ENCODE assay signal across 8 cellular contexts in the genomic region with DNA sequence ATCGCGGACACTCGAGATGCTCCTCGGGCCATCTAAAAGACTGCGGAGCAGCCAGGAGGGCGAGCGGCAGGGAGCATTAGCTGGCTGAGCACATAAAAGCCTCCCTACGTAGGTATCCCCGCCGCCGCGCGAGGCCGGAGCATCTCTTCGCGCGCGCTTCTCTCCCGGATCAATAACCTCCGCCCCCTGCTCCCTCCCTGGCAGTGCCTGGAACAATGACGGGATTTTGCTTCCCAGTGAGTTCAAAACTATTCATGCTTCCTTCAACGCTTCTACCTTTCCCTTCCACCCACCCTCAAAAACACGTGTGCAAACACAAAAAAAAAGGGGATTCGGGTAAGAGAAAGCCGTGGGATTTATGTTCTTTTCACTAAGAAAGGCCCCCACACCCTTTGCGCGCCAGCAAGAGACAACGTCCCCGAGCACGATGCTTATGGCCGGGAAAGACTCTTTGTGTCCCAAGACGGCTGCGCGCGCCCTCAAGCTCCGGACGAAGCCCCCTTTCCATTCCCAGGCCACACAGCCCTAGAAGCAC. TPM values are rescaled to one million over a fixed set of nuclear protein-coding genes. Genes with fewer than 3 reads are reported as not detected.
DNase-seq lines count a peak whose midpoint lies in the region; ATAC-seq, FAIRE-seq and TF ChIP-seq lines count a peak whose summit lies in the region.

No MANE protein-coding gene starts in this region.

- H3K4me3 Mint-ChIP-seq in CD14-positive monocyte: peak overlapping the region; percentile 83 to 93
- peak overlapping the region; percentile 94 for H3K4me3 Mint-ChIP-seq in activated naive CD8-positive, alpha-beta T cell treated with anti-CD3 and anti-CD28 coated beads, Interleukin-2, amount 10 ng/mL, durations not matched to agents 7 days and 5 days
- H3K4me3 Mint-ChIP-seq in progenitor cell of endocrine pancreas (ENCODE audit: low read depth): peak overlapping the region; percentile 95

- peaks cover 23% of the 10 kb centered on the region for H3K27me3 ChIP-seq in left ventricle myocardium inferior (ENCODE audit: low read depth)

- intact Hi-C loops in CD14-positive monocyte (cut with micrococcal nuclease) (loop anchor here in 1 of 2 donors (10.0 kb wide), 1 partner anchor 68 kb away; no protein-coding TSS in a partner anchor), left ventricle myocardium inferior (cut with micrococcal nuclease) (no loop called here)

- DNase-seq in CD14-positive monocyte (ENCODE audit: low spot score) (no peak), RKO (ENCODE audit: low spot score) (peak; percentile 70), left ventricle myocardium inferior (peak; percentile 18), progenitor cell of endocrine pancreas (ENCODE audit: low spot score, unreplicated experiment) (peak; percentile 65), D721Med (ENCODE audit: insufficient read length, low spot score) (no peak)
- peak; percentile 57 for DNase-seq in activated naive CD8-positive, alpha-beta T cell treated with anti-CD3 and anti-CD28 coated beads, Interleukin-2, amount 10 ng/mL, durations not matched to agents 7 days and 5 days

- no peak overlapping the region for H3K27ac ChIP-seq in left ventricle myocardium inferior (replicated peaks)

- H3K4me1 Mint-ChIP-seq in CD14-positive monocyte: peaks cover 17% of the 10 kb centered on the region
- peaks cover 23% of the 10 kb centered on the region for H3K4me1 Mint-ChIP-seq in activated naive CD8-positive, alpha-beta T cell treated with anti-CD3 and anti-CD28 coated beads, Interleukin-2, amount 10 ng/mL, durations not matched to agents 7 days and 5 days
- H3K4me1 Mint-ChIP-seq in progenitor cell of endocrine pancreas (ENCODE audit: low read depth): peaks cover 12% of the 10 kb centered on the region

- peaks cover 46 to 56% (median 46%) of the 10 kb centered on the region in 3 donors for H3K27me3 Mint-ChIP-seq in CD14-positive monocyte (ENCODE audit: low read depth in 3 of 3)
- H3K27me3 Mint-ChIP-seq in activated naive CD8-positive, alpha-beta T cell treated with anti-CD3 and anti-CD28 coated beads, Interleukin-2, amount 10 ng/mL, durations not matched to agents 7 days and 5 days: peaks cover 3% of the 10 kb centered on the region
- H3K27me3 Mint-ChIP-seq in progenitor cell of endocrine pancreas: no peaks in the 10 kb centered on the region

- TF ChIP-seq CTCF in CD14-positive monocyte (IDR thresholded peaks at IDR 0.05) (no peak), left ventricle myocardium inferior (IDR thresholded peaks at IDR 0.05; ENCODE audit: borderline replicate concordance) (no peak), progenitor cell of endocrine pancreas (IDR thresholded peaks at IDR 0.05; ENCODE audit: unreplicated experiment) (no peak), D721Med (IDR thresholded peaks at IDR 0.05; ENCODE audit: insufficient read depth, missing control alignments) (no peak)

- H3K36me3 ChIP-seq in left ventricle myocardium inferior: peaks cover 15% of the 10 kb centered on the region

- H3K27ac Mint-ChIP-seq in CD14-positive monocyte (no peak overlapping the region), progenitor cell of endocrine pancreas (peak overlapping the region; percentile 100)
- H3K27ac Mint-ChIP-seq in activated naive CD8-positive, alpha-beta T cell treated with anti-CD3 and anti-CD28 coated beads, Interleukin-2, amount 10 ng/mL, durations not matched to agents 7 days and 5 days: peak overlapping the region; percentile 75

- no peak for FAIRE-seq in D721Med (lab: Jason Lieb, UNC)

- H3K9me3 ChIP-seq in left ventricle myocardium inferior (replicated peaks): no peaks in the 10 kb centered on the region

- peaks cover 18% of the 10 kb centered on the region for H3K4me1 ChIP-seq in left ventricle myocardium inferior

- POLR2A ChIA-PET in activated naive CD8-positive, alpha-beta T cell treated with anti-CD3 and anti-CD28 coated beads, Interleukin-2, amount 10 ng/mL, durations not matched to agents 7 days and 5 days (lab: Charles Lee): interaction anchor here (1.0 to 2.8 kb wide), 12 partner anchors 16 to 137 kb away, joined by 3 to 14 read pairs (median 4); a partner anchor contains a TSS

- ATAC-seq in HG03442 (IDR thresholded peaks at IDR 0.05; ENCODE audit: unreplicated experiment): peak; percentile 12
- peak; percentile 20 for ATAC-seq in activated naive CD8-positive, alpha-beta T cell treated with anti-CD3 and anti-CD28 coated beads, Interleukin-2, amount 10 ng/mL, durations not matched to agents 7 days and 5 days (ENCODE audit: low read depth)
- no peak for ATAC-seq in GM18870 (IDR thresholded peaks at IDR 0.05; ENCODE audit: unreplicated experiment)

- H3K36me3 Mint-ChIP-seq in CD14-positive monocyte (peaks cover 8 to 14% of the 10 kb centered on the region in 2 donors), progenitor cell of endocrine pancreas (ENCODE audit: insufficient read depth) (peaks cover 11% of the 10 kb centered on the region)
- peaks cover 2% of the 10 kb centered on the region for H3K36me3 Mint-ChIP-seq in activated naive CD8-positive, alpha-beta T cell treated with anti-CD3 and anti-CD28 coated beads, Interleukin-2, amount 10 ng/mL, durations not matched to agents 7 days and 5 days

- H3K9me3 Mint-ChIP-seq in CD14-positive monocyte: peaks cover 0 to 6% (median 3%) of the 10 kb centered on the region in 7 donors
- H3K9me3 Mint-ChIP-seq in activated naive CD8-positive, alpha-beta T cell treated with anti-CD3 and anti-CD28 coated beads, Interleukin-2, amount 10 ng/mL, durations not matched to agents 7 days and 5 days: no peaks in the 10 kb centered on the region
- no peaks in the 10 kb centered on the region for H3K9me3 Mint-ChIP-seq in progenitor cell of endocrine pancreas (ENCODE audit: low read depth)

- H3K4me3 ChIP-seq in left ventricle myocardium inferior: peak overlapping the region; percentile 80

RNA-seq across cellular contexts. Expression of a gene that starts 0.9 kb away (rescaled TPM):
- polyA plus RNA-seq in CD14-positive monocyte: under 1 TPM; 0.50 to 0.80 TPM
- total RNA-seq in activated naive CD8-positive, alpha-beta T cell treated with anti-CD3 and anti-CD28 coated beads, Interleukin-2, amount 10 ng/mL, durations not matched to agents 7 days and 5 days: 10 to 100 TPM; 18.6 to 19.7 TPM
- 8.4 TPM for total RNA-seq in left ventricle myocardium inferior
- total RNA-seq in progenitor cell of endocrine pancreas: 201 and 206 TPM in 2 replicates

RNA-seq across cellular contexts. Expression of a gene that starts 28.5 kb away (rescaled TPM):
- polyA plus RNA-seq in CD14-positive monocyte: 1,000 to 10,000 TPM; 1,282 to 1,365 TPM
- 1,000 to 10,000 TPM; 1,069 to 1,087 TPM for total RNA-seq in activated naive CD8-positive, alpha-beta T cell treated with anti-CD3 and anti-CD28 coated beads, Interleukin-2, amount 10 ng/mL, durations not matched to agents 7 days and 5 days
- 1,605 TPM for total RNA-seq in left ventricle myocardium inferior
- total RNA-seq in progenitor cell of endocrine pancreas: 1,450 and 1,477 TPM in 2 replicates

Comparison
In these comparisons a context has a peak if more than half of its experiments do, and no peak if none do; other contexts are left out.
1. DNase-seq: peak in RKO (single experiment), activated naive CD8-positive, alpha-beta T cell treated with anti-CD3 and anti-CD28 coated beads, Interleukin-2, amount 10 ng/mL, durations not matched to agents 7 days and 5 days (single experiment), left ventricle myocardium inferior (single experiment) and progenitor cell of endocrine pancreas (single experiment); none in CD14-positive monocyte (single experiment) and D721Med (single experiment).
2. H3K27ac Mint-ChIP-seq: peak in activated naive CD8-positive, alpha-beta T cell treated with anti-CD3 and anti-CD28 coated beads, Interleukin-2, amount 10 ng/mL, durations not matched to agents 7 days and 5 days (single experiment) and progenitor cell of endocrine pancreas (single experiment); none in CD14-positive monocyte (0 of 7).
3. Peak in every context shown above with its lines, with median percentiles within 50 percentile points of each other: H3K4me3 Mint-ChIP-seq.